In the genomic region with DNA sequence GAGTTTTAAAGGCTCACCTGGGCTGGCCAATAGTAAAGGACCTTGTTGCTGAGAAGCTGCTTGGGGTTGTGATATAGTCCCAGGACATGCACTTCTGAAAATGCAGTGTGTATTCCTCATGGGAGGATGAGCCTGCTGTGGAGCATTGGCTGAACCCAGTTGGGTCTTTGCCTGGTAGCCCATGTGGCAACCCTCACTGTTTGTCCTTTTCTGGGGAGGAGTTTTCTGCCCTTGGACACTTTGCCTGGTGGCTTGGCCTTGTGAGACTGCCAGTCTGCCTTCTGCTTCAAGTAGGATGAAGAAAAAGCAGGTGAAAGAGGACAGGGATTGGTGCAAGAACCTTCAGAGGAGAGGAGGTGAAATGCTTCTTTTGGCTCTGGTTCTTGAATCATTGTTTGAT, we compare ENCODE assay signal across 14 cellular contexts. TPM values are rescaled to one million over a fixed set of nuclear protein-coding genes. Genes with fewer than 3 reads are reported as not detected.
DNase-seq lines count a peak whose midpoint lies in the region; ATAC-seq and TF ChIP-seq lines count a peak whose summit lies in the region.
"Had no signal": no experiment of that assay in that cellular context is flagged by ENCODE, and none has a peak within 500 bp of the region (broad histone marks: within the 10 kb centered on the region; RNA-seq: fewer than 3 reads in every experiment).

No MANE protein-coding gene starts in this region.

- intact Hi-C loops in MCF 10A (cut with micrococcal nuclease), result no loop called here
- intact Hi-C loops in testis (cut with DNase I; ENCODE audit: low total_unique reads), result no loop called here

- no peaks in the 10 kb centered on the region for H3K27me3 Mint-ChIP-seq in CD8-positive, alpha-beta memory T cell
- H3K27me3 Mint-ChIP-seq in MCF 10A (ENCODE audit: insufficient read depth, unreplicated experiment) (no peaks in the 10 kb centered on the region), nephron (ENCODE audit: low read depth) (no peaks in the 10 kb centered on the region)

- DNase-seq in CD8-positive, alpha-beta memory T cell, result no peak
- DNase-seq in MCF 10A (ENCODE audit: unreplicated experiment), result no peak
- no peak for DNase-seq in NCI-H748 (lab: John Stamatoyannopoulos, UW; ENCODE audit: unreplicated experiment)
- DNase-seq in DMS 273 treated with DMSO at 0.1 percent for 48 hours (lab: John Stamatoyannopoulos, UW), result no peak
- DNase-seq in testis, result no peak
- DNase-seq: activated gamma-delta T cell treated with Interleukin-2 at 50 U/mL for 16 hours, GM23248, NCI-H1436, NCI-H774, right cardiac atrium, SJCRH30 had no signal

- no peak overlapping the region for H3K27ac ChIP-seq in CD8-positive, alpha-beta memory T cell (ENCODE audit: low read depth, low read length)
- no peak overlapping the region for H3K27ac ChIP-seq in testis
- H3K27ac ChIP-seq: GM23248, SJCRH30 had no signal

- no peaks in the 10 kb centered on the region for H3K9me2 ChIP-seq in Loucy (replicated peaks; ENCODE audit: low read depth, low read length)

- peak overlapping the region; percentile 75 for H3K9ac ChIP-seq in Loucy (ENCODE audit: low read depth, low read length, poor library complexity, severe bottlenecking)
- H3K9ac ChIP-seq: GM23248 had no signal

- no peaks in the 10 kb centered on the region for H3K36me3 ChIP-seq in CD8-positive, alpha-beta memory T cell (ENCODE audit: insufficient read depth, low read length)
- peaks cover 11% of the 10 kb centered on the region; the same call in 1 of the 2 replicates for H3K36me3 ChIP-seq in Loucy (ENCODE audit: insufficient read depth, low read length)
- H3K36me3 ChIP-seq in testis (ENCODE audit: low read depth, missing control alignments), result no peaks in the 10 kb centered on the region
- H3K36me3 ChIP-seq: SJCRH30 had no signal

- H3K27ac Mint-ChIP-seq in CD8-positive, alpha-beta memory T cell, result peak overlapping the region in 4 of 8 donors; percentile 17 to 91 (median 38)
- no peak overlapping the region for H3K27ac Mint-ChIP-seq in MCF 10A (ENCODE audit: low read depth, unreplicated experiment)
- no peak overlapping the region for H3K27ac Mint-ChIP-seq in nephron

- H3K79me2 ChIP-seq in Loucy (ENCODE audit: insufficient read depth, low read length), result peaks cover 82% of the 10 kb centered on the region

- peaks cover 0 to 33% (median 2%) of the 10 kb centered on the region in 3 donors for H3K36me3 Mint-ChIP-seq in CD8-positive, alpha-beta memory T cell
- peaks cover 11% of the 10 kb centered on the region for H3K36me3 Mint-ChIP-seq in MCF 10A (ENCODE audit: insufficient read depth, unreplicated experiment)
- peaks cover 3% of the 10 kb centered on the region for H3K36me3 Mint-ChIP-seq in nephron (ENCODE audit: low read depth)

- CTCF ChIA-PET in CD8-positive, alpha-beta memory T cell (lab: Charles Lee), result interaction anchor here (1.6 to 2.1 kb wide), 2 partner anchors 11 to 86 kb away, joined by 4 to 7 read pairs; no protein-coding TSS in a partner anchor
- CTCF ChIA-PET in MCF 10A (lab: Yijun Ruan, JAX), result interaction anchor here (0.6 to 1.8 kb wide), 7 partner anchors 10 to 1097 kb away, joined by 3 to 7 read pairs (median 5); partner anchors contain the start of genes NSUN2 and SRD5A1

- H2AFZ ChIP-seq in Loucy (ENCODE audit: low read length), result no peak overlapping the region
- H2AFZ ChIP-seq: GM23248 had no signal

- H3K27me3 ChIP-seq in CD8-positive, alpha-beta memory T cell (ENCODE audit: insufficient read depth, low read length, poor library complexity, severe bottlenecking), result no peaks in the 10 kb centered on the region
- no peaks in the 10 kb centered on the region for H3K27me3 ChIP-seq in Loucy (ENCODE audit: insufficient read depth, low read length, poor library complexity, severe bottlenecking)
- H3K27me3 ChIP-seq in testis, result no peaks in the 10 kb centered on the region
- H3K27me3 ChIP-seq: SJCRH30 had no signal

- H3K4me2 ChIP-seq in Loucy (ENCODE audit: low read depth, low read length, poor library complexity, severe bottlenecking), result peak overlapping the region; percentile 98

- H3K4me3 Mint-ChIP-seq in CD8-positive, alpha-beta memory T cell, result peak overlapping the region in 5 of 7 donors; percentile 44 to 92 (median 89)
- H3K4me3 Mint-ChIP-seq in MCF 10A (ENCODE audit: unreplicated experiment) (peak overlapping the region; percentile 78), nephron (peak overlapping the region in 2 of 3 experiments; percentile 55 to 75)

- no peak for ATAC-seq in GM19463 (IDR thresholded peaks at IDR 0.05; ENCODE audit: unreplicated experiment)
- ATAC-seq: right cardiac atrium had no signal

- TF ChIP-seq CTCF in Loucy (conservative IDR thresholded peaks at IDR 0.05; ENCODE audit: low read length) (no peak), MCF 10A (IDR thresholded peaks at IDR 0.05; ENCODE audit: unreplicated experiment) (no peak), nephron (IDR thresholded peaks at IDR 0.05; ENCODE audit: unreplicated experiment in 3 of 3) (no peak), testis (IDR thresholded peaks at IDR 0.05) (no peak)

- no peak overlapping the region for H3K4me3 ChIP-seq in CD8-positive, alpha-beta memory T cell (ENCODE audit: low read length)
- H3K4me3 ChIP-seq in Loucy (ENCODE audit: low read length, poor library complexity, severe bottlenecking) (peak overlapping the region; percentile 93), testis (no peak overlapping the region)
- H3K4me3 ChIP-seq: SJCRH30 had no signal

- peaks cover 66% of the 10 kb centered on the region for H3K4me1 ChIP-seq in CD8-positive, alpha-beta memory T cell (ENCODE audit: insufficient read depth, low read length)
- peaks cover 62% of the 10 kb centered on the region for H3K4me1 ChIP-seq in Loucy (ENCODE audit: insufficient read depth, low read length, poor library complexity, severe bottlenecking)
- H3K4me1 ChIP-seq in testis, result peaks cover 41% of the 10 kb centered on the region
- H3K4me1 ChIP-seq: SJCRH30 had no signal

- TF ChIP-seq POLR2A in testis (IDR thresholded peaks at IDR 0.05), result no peak

- no peaks in the 10 kb centered on the region for H3K9me3 Mint-ChIP-seq in CD8-positive, alpha-beta memory T cell
- H3K9me3 Mint-ChIP-seq in MCF 10A (ENCODE audit: unreplicated experiment) (no peaks in the 10 kb centered on the region), nephron (no peaks in the 10 kb centered on the region)

- H3K4me1 Mint-ChIP-seq in CD8-positive, alpha-beta memory T cell, result peaks cover 68 to 77% (median 75%) of the 10 kb centered on the region in 3 donors
- peaks cover 55% of the 10 kb centered on the region for H3K4me1 Mint-ChIP-seq in MCF 10A (ENCODE audit: insufficient read depth, unreplicated experiment)
- peaks cover 72% of the 10 kb centered on the region for H3K4me1 Mint-ChIP-seq in nephron

- no peaks in the 10 kb centered on the region for H3K9me3 ChIP-seq in CD8-positive, alpha-beta memory T cell (ENCODE audit: low read length)
- no peaks in the 10 kb centered on the region for H3K9me3 ChIP-seq in Loucy (ENCODE audit: insufficient read depth, low read depth, low read length)
- no peaks in the 10 kb centered on the region for H3K9me3 ChIP-seq in testis
- H3K9me3 ChIP-seq: SJCRH30 had no signal

- no TSS peak for BruUV-seq in MCF 10A (replicated peaks; lab: Mats Ljungman, UMichigan)

- H4K20me1 ChIP-seq in Loucy (ENCODE audit: insufficient read depth, low read length, poor library complexity, severe bottlenecking), result peaks cover 79% of the 10 kb centered on the region

- no peaks in the 10 kb centered on the region; the same call in 1 of the 2 replicates for H3F3A ChIP-seq in Loucy (ENCODE audit: low read depth)

- POLR2A ChIA-PET in CD8-positive, alpha-beta memory T cell (lab: Charles Lee), result no interaction called here
- POLR2A ChIA-PET in MCF 10A (lab: Yijun Ruan, JAX), result interaction anchor here (1.2 to 1.7 kb wide), 4 partner anchors 13 to 84 kb away, joined by 3 to 9 read pairs (median 4); partner anchors contain the start of genes NSUN2 and SRD5A1

RNA-seq across cellular contexts. Expression of gene TENT4A, which starts 4.0 kb away (rescaled TPM):
- total RNA-seq in CD8-positive, alpha-beta memory T cell, result 10 to 100 TPM; 25.6 to 28.4 TPM
- 1.1 TPM for polyA plus RNA-seq in CD8-positive, alpha-beta memory T cell
- total RNA-seq in MCF 10A (2022) (25.6 and 27.6 TPM in 2 replicates), testis (10 to 100 TPM; 46.2 to 51.3 TPM)
- 23.1 TPM for polyA plus RNA-seq in testis (ENCODE audit: insufficient read depth, low read depth, low replicate concordance)
